1 cellular context compared by ENCODE assay signal in genomic region chr16:48526058-48526957, GRCh38.
TF ChIP-seq lines count a peak whose summit lies in the region.

No MANE protein-coding gene starts in this region.

TF ChIP-seq in HepG2, 621 proteins besides CTCF, POLR2A, EP300 and RAD21 (continued from another document and continues in another):
- TF ChIP-seq KDM3A (CRISPR knock-in tag; IDR thresholded peaks at IDR 0.05; ENCODE audit: low read depth) = peak; percentile 81
- TF ChIP-seq SAP130 (CRISPR knock-in tag; IDR thresholded peaks at IDR 0.05; ENCODE audit: low read depth) = peak; percentile 76
- peak; percentile 14; the same call in 1 of the 2 replicates for TF ChIP-seq ZNF274 (CRISPR knock-in tag; IDR thresholded peaks at IDR 0.05)
- TF ChIP-seq ZSCAN31 (CRISPR knock-in tag; IDR thresholded peaks at IDR 0.05; ENCODE audit: low read depth) = peak; percentile 81; the same call in 1 of the 2 replicates
- peak; percentile 15 for TF ChIP-seq CBX1 (IDR thresholded peaks at IDR 0.05; ENCODE audit: low read depth)
- no peak for TF ChIP-seq NR3C1 (CRISPR knock-in tag; IDR thresholded peaks at IDR 0.05)
- no peak for TF ChIP-seq ZNF468 (CRISPR knock-in tag; IDR thresholded peaks at IDR 0.05)
- TF ChIP-seq CEBPG (CRISPR knock-in tag; IDR thresholded peaks at IDR 0.05) = peak; percentile 45; the same call in 1 of the 2 replicates
- TF ChIP-seq FOXK2 (IDR thresholded peaks at IDR 0.05) = no peak
- TF ChIP-seq ZNF788 (CRISPR knock-in tag; IDR thresholded peaks at IDR 0.05; ENCODE audit: borderline replicate concordance) = peak; percentile 89
- TF ChIP-seq ZNF639 (CRISPR knock-in tag; conservative IDR thresholded peaks at IDR 0.05) = no peak
- peak; percentile 79 for TF ChIP-seq RARA (CRISPR knock-in tag; IDR thresholded peaks at IDR 0.05)
- TF ChIP-seq ARID3A (IDR thresholded peaks at IDR 0.05; ENCODE audit: low read depth, low read length) = peak; percentile 68
- no peak for TF ChIP-seq TRIM22 (IDR thresholded peaks at IDR 0.05)
- peak; percentile 45; the same call in 1 of the 2 replicates for TF ChIP-seq SP5 (CRISPR knock-in tag; IDR thresholded peaks at IDR 0.05; ENCODE audit: borderline replicate concordance, low read depth)
- no peak for TF ChIP-seq HNF1A (IDR thresholded peaks at IDR 0.05; ENCODE audit: low read depth)
- TF ChIP-seq HNF1A (CRISPR knock-in tag; IDR thresholded peaks at IDR 0.05; ENCODE audit: borderline replicate concordance) = peak; percentile 43; the same call in 1 of the 2 replicates
- TF ChIP-seq HNF4A (CRISPR knock-in tag; IDR thresholded peaks at IDR 0.05) = peak; percentile 91
- TF ChIP-seq MEIS2 (CRISPR knock-in tag; IDR thresholded peaks at IDR 0.05) = peak; percentile 48; the same call in 1 of the 2 replicates
- TF ChIP-seq RFX3 (CRISPR knock-in tag; IDR thresholded peaks at IDR 0.05) = no peak
- no peak for TF ChIP-seq AKAP8 (CRISPR knock-in tag; IDR thresholded peaks at IDR 0.05)
- TF ChIP-seq FOXK1 (CRISPR knock-in tag; IDR thresholded peaks at IDR 0.05; ENCODE audit: borderline replicate concordance, low read depth) = peak; percentile 8; the same call in 1 of the 2 replicates
- peak; percentile 77; the same call in 1 of the 2 replicates for TF ChIP-seq TRAFD1 (CRISPR knock-in tag; IDR thresholded peaks at IDR 0.05; ENCODE audit: borderline replicate concordance)
- peak; percentile 22; the same call in 1 of the 2 replicates for TF ChIP-seq ZNF580 (CRISPR knock-in tag; IDR thresholded peaks at IDR 0.05; ENCODE audit: borderline replicate concordance, low read depth)
- peak; percentile 77 for TF ChIP-seq MED1 (CRISPR knock-in tag; IDR thresholded peaks at IDR 0.05)
- TF ChIP-seq ZBTB3 (CRISPR knock-in tag; IDR thresholded peaks at IDR 0.05; ENCODE audit: borderline replicate concordance, low read depth) = peak; percentile 86; the same call in 1 of the 2 replicates
- TF ChIP-seq MAFF (IDR thresholded peaks at IDR 0.05; ENCODE audit: low read depth, low read length) = no peak
- TF ChIP-seq ZNF878 (CRISPR knock-in tag; IDR thresholded peaks at IDR 0.05) = no peak
- TF ChIP-seq DR1 (CRISPR knock-in tag; IDR thresholded peaks at IDR 0.05) = no peak
- TF ChIP-seq ZNF414 (CRISPR knock-in tag; IDR thresholded peaks at IDR 0.05) = peak; percentile 48; the same call in 1 of the 2 replicates
- TF ChIP-seq DZIP1 (CRISPR knock-in tag; IDR thresholded peaks at IDR 0.05) = 0 out of 2 replicates have a peak, but pooled peaks have one; percentile 24
- no peak for TF ChIP-seq TERF1 (CRISPR knock-in tag; IDR thresholded peaks at IDR 0.05)
- TF ChIP-seq NR2F1 (CRISPR knock-in tag; IDR thresholded peaks at IDR 0.05) = peak in 1 of 2 experiments; percentile 38; a peak in 1 of 4 replicates
- no peak for TF ChIP-seq SP1 (IDR thresholded peaks at IDR 0.05)
- 0 out of 2 replicates have a peak, but pooled peaks have one; percentile 24 for TF ChIP-seq SP1 (CRISPR knock-in tag; IDR thresholded peaks at IDR 0.05)
- 0 out of 2 replicates have a peak, but pooled peaks have one; percentile 8 for TF ChIP-seq ZNF225 (CRISPR knock-in tag; IDR thresholded peaks at IDR 0.05)
- TF ChIP-seq BCL6 (CRISPR knock-in tag; IDR thresholded peaks at IDR 0.05) = peak; percentile 61
- TF ChIP-seq LRRFIP1 (CRISPR knock-in tag; conservative IDR thresholded peaks at IDR 0.05) = no peak
- TF ChIP-seq NRL (CRISPR knock-in tag; IDR thresholded peaks at IDR 0.05; ENCODE audit: borderline replicate concordance) = peak; percentile 38; the same call in 1 of the 2 replicates
